In the genomic region with DNA sequence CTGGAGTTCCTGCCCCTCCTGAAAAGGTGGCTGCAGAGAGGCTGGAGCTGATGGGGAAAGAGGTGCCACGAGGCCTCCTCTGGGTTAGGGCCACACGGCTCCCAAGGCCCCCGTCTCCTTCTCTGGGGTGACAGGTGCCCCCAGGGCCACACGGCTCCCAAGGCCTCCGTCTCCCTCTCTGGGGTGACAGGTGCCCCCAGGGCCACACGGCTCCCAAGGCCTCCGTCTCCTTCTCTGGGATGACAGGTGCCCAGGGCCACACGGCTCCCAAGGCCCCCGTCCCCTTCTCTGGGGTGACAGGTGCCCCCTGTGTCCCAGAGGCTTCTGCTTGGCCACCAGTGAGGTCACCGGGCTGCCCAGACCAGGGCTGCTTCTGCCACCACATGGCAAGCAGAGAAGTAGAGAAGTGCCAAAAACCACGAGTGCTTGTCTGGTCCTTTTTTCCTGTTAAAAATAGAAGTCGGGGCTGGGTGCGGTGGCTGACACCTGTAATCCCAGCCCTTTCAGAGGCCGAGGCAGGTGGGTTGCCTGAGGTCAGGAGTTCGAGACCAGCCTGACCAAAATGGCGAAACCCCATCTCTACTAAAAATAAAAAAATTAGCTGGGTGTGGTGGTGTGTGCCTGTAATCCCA, we compare ENCODE assay signal across 33 cellular contexts. TPM values are rescaled to one million over a fixed set of nuclear protein-coding genes. Genes with fewer than 3 reads are reported as not detected.
"Had no signal": no experiment of that assay in that cellular context is flagged by ENCODE, and none has a peak within 500 bp of the region (broad histone marks: within the 10 kb centered on the region; RNA-seq: fewer than 3 reads in every experiment).

No MANE protein-coding gene starts in this region.

- H3K4me3 Mint-ChIP-seq: activated naive CD8-positive, alpha-beta T cell treated with anti-CD3 and anti-CD28 coated beads, Interleukin-2, amount 50 U/mL, for 24 hours; activated T-helper 17 cell treated with anti-CD3 and anti-CD28 coated beads, Interleukin-2, amount 50 U/mL, for 72 hours; dendritic cell treated with granulocyte-macrophage colony-stimulating factor and Interleukin-4, amounts not matched to agents 40 ng/mL and 50 ng/mL, for 4 days had no signal

- H3K27me3 ChIP-seq: esophagus muscularis mucosa, foreskin keratinocyte, heart right ventricle, neutrophil, suprapubic skin, tibial artery had no signal

- DNase-seq: activated CD4-positive, alpha-beta T cell treated with anti-CD3 and anti-CD28 coated beads for 48 hours; activated CD4-positive, alpha-beta T cell treated with anti-CD3 and anti-CD28 coated beads, Interleukin-2, amount 50 U/mL, for 48 hours; activated CD8-positive, alpha-beta memory T cell treated with anti-CD3 and anti-CD28 coated beads for 24 hours; activated gamma-delta T cell treated with Interleukin-2 at 50 U/mL for 16 hours; activated naive CD4-positive, alpha-beta T cell treated with anti-CD3 and anti-CD28 coated beads, Interleukin-2, amount 50 U/mL, for 16 hours; activated naive CD8-positive, alpha-beta T cell treated with anti-CD3 and anti-CD28 coated beads, Interleukin-2, amount 50 U/mL, for 24 hours; activated T-cell treated with anti-CD3 and anti-CD28 coated beads, Interleukin-2, amount 50 U/mL, for 1 hour; amygdala; foreskin keratinocyte; heart right ventricle; kidney glomerular epithelial cell; lower lobe of right lung; mesenchymal stem cell; retina; small intestine; stimulated activated CD4-positive, alpha-beta T cell treated with anti-CD3 and anti-CD28 coated beads, Interleukin-1b, Interleukin-23, amount 100 ng/mL, for 48 hours; stimulated activated naive CD4-positive, alpha-beta T cell; T-helper 9 cell; tibial artery had no signal

- H3K4me3 ChIP-seq: esophagus muscularis mucosa, heart right ventricle, lower lobe of right lung, suprapubic skin, tibial artery had no signal

- H3K36me3 ChIP-seq: lower lobe of right lung had no signal

- H3K9me3 ChIP-seq: esophagus muscularis mucosa, heart right ventricle, lower lobe of right lung, neutrophil, suprapubic skin, tibial artery had no signal

- H3K27ac ChIP-seq: esophagus muscularis mucosa, foreskin keratinocyte, heart right ventricle, lower lobe of right lung, neutrophil, suprapubic skin, tibial artery, VCaP had no signal

- H3K9me3 Mint-ChIP-seq: activated naive CD8-positive, alpha-beta T cell treated with anti-CD3 and anti-CD28 coated beads, Interleukin-2, amount 50 U/mL, for 24 hours; activated T-helper 17 cell treated with anti-CD3 and anti-CD28 coated beads, Interleukin-2, amount 50 U/mL, for 72 hours; dendritic cell treated with granulocyte-macrophage colony-stimulating factor and Interleukin-4, amounts not matched to agents 40 ng/mL and 50 ng/mL, for 4 days; nephron had no signal

- H3K4me1 ChIP-seq: foreskin keratinocyte had no signal

- H3K4me1 Mint-ChIP-seq: activated T-helper 17 cell treated with anti-CD3 and anti-CD28 coated beads, Interleukin-2, amount 50 U/mL, for 72 hours had no signal

- H3K27ac Mint-ChIP-seq: activated naive CD8-positive, alpha-beta T cell treated with anti-CD3 and anti-CD28 coated beads, Interleukin-2, amount 50 U/mL, for 24 hours; activated T-helper 17 cell treated with anti-CD3 and anti-CD28 coated beads, Interleukin-2, amount 50 U/mL, for 72 hours; dendritic cell treated with granulocyte-macrophage colony-stimulating factor and Interleukin-4, amounts not matched to agents 40 ng/mL and 50 ng/mL, for 4 days; nephron had no signal

- H3K27me3 Mint-ChIP-seq: activated naive CD8-positive, alpha-beta T cell treated with anti-CD3 and anti-CD28 coated beads, Interleukin-2, amount 50 U/mL, for 24 hours; activated T-helper 17 cell treated with anti-CD3 and anti-CD28 coated beads, Interleukin-2, amount 50 U/mL, for 72 hours; dendritic cell treated with granulocyte-macrophage colony-stimulating factor and Interleukin-4, amounts not matched to agents 40 ng/mL and 50 ng/mL, for 4 days had no signal

RNA-seq across cellular contexts. Expression of a gene that starts 28.6 kb away (rescaled TPM):
- total RNA-seq: activated T-helper 17 cell treated with anti-CD3 and anti-CD28 coated beads, Interleukin-2, amount 50 U/mL, for 72 hours; esophagus muscularis mucosa; foreskin keratinocyte; glomerular endothelial cell; heart right ventricle; left lobe of liver; lower lobe of right lung; osteocyte; posterior vena cava; sciatic nerve; suprapubic skin; T-helper 1 cell treated with Interleukin-12 subunit alpha and Interleukin-12 subunit beta and Interleukin-4 antibody, amounts not matched to agents 30 ng/mL and 1 ng/mL, for 36 hours; ureter had no signal
- polyA plus RNA-seq: foreskin keratinocyte, heart right ventricle, small intestine had no signal
